ENCODE assay signal across 8 cellular contexts in the genomic region with DNA sequence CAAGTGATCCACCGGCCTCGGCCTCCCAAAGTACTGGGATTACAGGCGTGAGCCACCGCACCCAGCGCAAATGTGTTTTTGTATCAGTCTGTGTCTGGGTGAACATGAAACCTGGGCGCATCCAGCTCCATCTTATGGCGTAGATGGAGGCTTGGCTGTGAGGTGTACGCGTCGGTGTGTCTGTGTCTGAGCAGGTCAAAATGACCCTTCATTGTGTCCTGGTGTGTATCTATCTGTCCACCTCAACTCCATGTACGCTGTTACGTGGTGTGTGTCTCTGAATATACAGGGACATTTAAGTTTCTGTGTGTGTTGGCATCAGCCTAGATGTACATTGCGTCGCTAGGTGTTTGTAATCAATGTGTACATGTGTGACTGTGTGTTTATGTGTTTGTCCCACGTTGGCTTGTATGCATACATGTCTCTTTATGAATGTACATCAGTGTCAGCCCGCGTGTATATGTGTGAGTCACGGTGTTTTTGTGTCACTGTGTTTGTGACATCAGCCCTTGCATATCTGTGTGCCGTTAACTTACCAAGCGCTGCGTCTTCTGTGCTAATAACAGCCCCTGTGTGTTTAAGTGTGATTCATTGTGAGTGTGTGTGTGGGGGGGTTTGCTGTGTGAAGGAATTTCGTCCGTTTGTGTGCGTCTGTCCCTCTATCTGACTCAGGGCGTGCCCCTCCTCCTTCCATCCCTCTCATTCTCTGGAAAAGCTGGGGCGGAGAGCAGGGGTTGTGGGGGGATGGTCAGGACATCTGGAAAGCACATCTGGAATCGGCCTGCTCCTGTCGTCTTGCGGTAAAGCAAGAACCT. TPM values are rescaled to one million over a fixed set of nuclear protein-coding genes. Genes with fewer than 3 reads are reported as not detected.
DNase-seq lines count a peak whose midpoint lies in the region; ATAC-seq, FAIRE-seq and TF ChIP-seq lines count a peak whose summit lies in the region.

No MANE protein-coding gene starts in this region.

- peak; percentile 60 for ATAC-seq in K562

- POLR2A ChIA-PET in K562 (lab: Yijun Ruan, JAX), result interaction anchor here (0.6 to 1.7 kb wide), 4 partner anchors 19 to 634 kb away, joined by 3 to 6 read pairs (median 5); partner anchors contain the start of gene HNRNPUL1

- CTCF ChIA-PET in K562 (lab: Yijun Ruan, JAX; ENCODE audit: low intra/inter-chr PET ratio), result no interaction called here

- FAIRE-seq in K562 (lab: Jason Lieb, UNC), result peak; percentile 93

- no peaks in the 10 kb centered on the region for H3K79me2 ChIP-seq in K562 (ENCODE audit: control insufficient read depth, insufficient read depth, low read length)

- H3K36me3 ChIP-seq in SJCRH30 (peaks cover 6% of the 10 kb centered on the region; the same call in 1 of the 2 replicates), K562 (ENCODE audit: control insufficient read depth, insufficient read depth, low read length) (no peaks in the 10 kb centered on the region)

- H3K9me1 ChIP-seq in K562 (ENCODE audit: control insufficient read depth, insufficient read depth, low read length), result no peaks in the 10 kb centered on the region

- no peak for TF ChIP-seq POLR2A in K562 (conservative IDR thresholded peaks at IDR 0.05)

- peak overlapping the region; percentile 92 for H2AFZ ChIP-seq in K562 (ENCODE audit: low read depth, low read length)

- H3K9ac ChIP-seq in K562 (ENCODE audit: insufficient read depth in 1 of 2, low read depth in 2 of 2, low read length in 2 of 2), result peak overlapping the region; percentile 71 to 89

- H3K4me3 ChIP-seq in SJCRH30, result peak overlapping the region; percentile 57
- peak overlapping the region; percentile 40 for H3K4me3 ChIP-seq in K562

- in situ Hi-C loops in K562 (cut with MboI), result no loop called here

- H3K9me3 ChIP-seq in SJCRH30 (replicated peaks), result no peaks in the 10 kb centered on the region
- H3K9me3 ChIP-seq in K562 (replicated peaks; ENCODE audit: control insufficient read depth, insufficient read depth, low read depth, low read length), result no peaks in the 10 kb centered on the region

- H3K27ac ChIP-seq in SJCRH30, result peak overlapping the region; percentile 83
- H3K27ac ChIP-seq in K562 (ENCODE audit: extremely low read depth, low read depth, low read length), result peak overlapping the region; percentile 88

- H3K4me1 ChIP-seq in SJCRH30 (peaks cover 42% of the 10 kb centered on the region), K562 (replicated peaks in 1 of 2; ENCODE audit: control insufficient read depth in 2 of 2, insufficient read depth in 2 of 2, low read length in 2 of 2) (peaks cover 30 to 34% of the 10 kb centered on the region in 2 experiments)

- no peak for TF ChIP-seq RAD21 in K562 (CRISPR knock-in tag; conservative IDR thresholded peaks at IDR 0.05 in 1 of 2, IDR thresholded peaks at IDR 0.05 in 1 of 2)

- no peak for TF ChIP-seq CTCF in K562 (IDR thresholded peaks at IDR 0.05 in 2 of 3, conservative IDR thresholded peaks at IDR 0.05 in 1 of 3; ENCODE audit: insufficient read depth in 2 of 3, low read depth in 1 of 3, low read length in 3 of 3)

- H3K4me2 ChIP-seq in K562 (ENCODE audit: insufficient read depth, low read length), result peak overlapping the region; percentile 92

- peak; percentile 32; the same call in 1 of the 2 replicates for TF ChIP-seq EP300 in K562 (IDR thresholded peaks at IDR 0.05; ENCODE audit: low read length)

- H3K27me3 ChIP-seq in SJCRH30, result no peaks in the 10 kb centered on the region
- peaks cover 0 to 7% of the 10 kb centered on the region in 2 experiments; a peak in 3 of 5 replicates for H3K27me3 ChIP-seq in K562 (ENCODE audit: control insufficient read depth in 2 of 2, insufficient read depth in 2 of 2, low read length in 2 of 2)

- DNase-seq in COLO829 (ENCODE audit: low spot score) (peak; percentile 78), SJCRH30 (no peak), K562 (ENCODE audit: extremely low read depth in 1 of 4, low spot score in 3 of 4) (peak in 3 of 4 experiments; percentile 74 to 86 (median 83)), iPS-NIHi7 (ENCODE audit: extremely low spot score) (peak; percentile 66), ecto neural progenitor cell (ENCODE audit: low spot score) (no peak), NCI-H524 treated with DMSO at 0.1 percent for 48 hours (lab: John Stamatoyannopoulos, UW) (no peak), NCI-H2196 (lab: John Stamatoyannopoulos, UW; ENCODE audit: unreplicated experiment) (no peak)
- DNase-seq in stimulated activated CD4-positive, alpha-beta T cell treated with anti-CD3 and anti-CD28 coated beads, Interleukin-12 subunit alpha, Interleukin-12 subunit beta, amount 100 ng/mL, for 48 hours (ENCODE audit: low read depth in 2 of 3, low spot score in 1 of 3), result peak; percentile 26 to 45 (median 40)

- BruUV-seq in K562 (replicated peaks; lab: Mats Ljungman, UMichigan), result no TSS peak

- intact Hi-C loops in K562 (cut with micrococcal nuclease), result loop anchor here (5.0 kb wide), 1 partner anchor 37 kb away; the partner anchor contains the start of gene HNRNPUL1

- H4K20me1 ChIP-seq in K562 (replicated peaks; ENCODE audit: control insufficient read depth, insufficient read depth, low read length), result no peaks in the 10 kb centered on the region

- 41% methylated on average over 26 of the region's 29 CpGs for WGBS in K562 (ENCODE audit: insufficient coverage, low coverage, missing lambda C conversion rate)

RNA-seq across cellular contexts. Expression of gene AXL, which starts 6.4 kb away (rescaled TPM):
- total RNA-seq in SJCRH30 (2014; rRNA removed; shearing (Covaris generic)), result 24.1 and 25.1 TPM in 2 replicates
- 5.6 and 26.9 TPM in 2 replicates for total RNA-seq in K562 (2011; cell fraction: chromatin; rRNA removed; ENCODE audit: low replicate concordance)
- total RNA-seq in K562 (2011; cell fraction: nucleolus; rRNA removed), result 15.1 and 31.7 TPM in 2 replicates
- 14.5 and 18.9 TPM in 2 replicates for total RNA-seq in K562 (2011; cell fraction: nucleoplasm; rRNA removed)
- total RNA-seq in K562 (2014; rRNA removed) (1.6 and 2.6 TPM in 2 replicates), K562 (2014; rRNA removed; fragmentation: Illumina TruSeq; extraction: Trizol) (1.2 and 1.4 TPM in 2 replicates), K562 (2015; rRNA removed; fragmentation: Illumina TruSeq; extraction: Trizol) (0.79 and 0.80 TPM in 2 replicates), K562 (2021) (3.0 and 3.4 TPM in 2 replicates)
- polyA plus RNA-seq in K562 (2011; rRNA removed) (6.0 and 6.6 TPM in 2 replicates), K562 (2014; fragmentation: Illumina TruSeq; extraction: Trizol) (1.6 and 2.0 TPM in 2 replicates), K562 (2014; fragmentation: Nextera tagmentation; extraction: Ambion mirVana) (1 to 10 TPM; 1.9 to 2.0 TPM), K562 (2014; rRNA removed) (1.1 and 1.2 TPM in 2 replicates)
- polyA plus RNA-seq in K562 (2011; cell fraction: cytosol; rRNA removed), result 5.2 and 17.6 TPM in 2 replicates
- 3.2 and 12.0 TPM in 2 replicates for polyA plus RNA-seq in K562 (2011; cell fraction: nucleus; rRNA removed)
- polyA plus RNA-seq in K562 (2012), result 1.4 and 3.0 TPM in 2 replicates
- polyA minus RNA-seq in K562 (2011; rRNA and poly(A)+ RNA removed), result 20.1 and 36.0 TPM in 2 replicates
- polyA minus RNA-seq in K562 (2011; cell fraction: cytosol; rRNA and poly(A)+ RNA removed), result 21.2 and 32.5 TPM in 2 replicates
- polyA minus RNA-seq in K562 (2011; cell fraction: nucleus; rRNA and poly(A)+ RNA removed), result 4.9 and 8.2 TPM in 2 replicates

RNA-seq across cellular contexts. Expression of gene CYP2S1, which starts 32.4 kb away (rescaled TPM):
- not detected in 2 replicates for total RNA-seq in SJCRH30 (2014; rRNA removed; shearing (Covaris generic))
- total RNA-seq in K562 (2011; cell fraction: chromatin; rRNA removed; ENCODE audit: low replicate concordance), result 0.90 and 1.3 TPM in 2 replicates
- 2.0 TPM in 2 replicates for total RNA-seq in K562 (2011; cell fraction: nucleolus; rRNA removed)
- 1.0 and 1.5 TPM in 2 replicates for total RNA-seq in K562 (2011; cell fraction: nucleoplasm; rRNA removed)
- total RNA-seq in K562 (2014; rRNA removed), result 0.41 and 2.7 TPM in 2 replicates
- total RNA-seq in K562 (2014; rRNA removed; fragmentation: Illumina TruSeq; extraction: Trizol), result 0.13 and 0.18 TPM in 2 replicates
- total RNA-seq in K562 (2015; rRNA removed; fragmentation: Illumina TruSeq; extraction: Trizol), result 0.07 and 0.15 TPM in 2 replicates
- total RNA-seq in K562 (2021), result 1.9 and 2.6 TPM in 2 replicates
- 0.46 and 0.60 TPM in 2 replicates for polyA plus RNA-seq in K562 (2011; rRNA removed)
- polyA plus RNA-seq in K562 (2011; cell fraction: cytosol; rRNA removed), result 0.37 and 0.95 TPM in 2 replicates
- polyA plus RNA-seq in K562 (2011; cell fraction: nucleus; rRNA removed), result 0.97 and 4.3 TPM in 2 replicates
- polyA plus RNA-seq in K562 (2012), result 1.1 and 2.8 TPM in 2 replicates
- 0.71 and 0.79 TPM in 2 replicates for polyA plus RNA-seq in K562 (2014; fragmentation: Illumina TruSeq; extraction: Trizol)
- under 1 TPM; 0.13 to 0.20 TPM for polyA plus RNA-seq in K562 (2014; fragmentation: Nextera tagmentation; extraction: Ambion mirVana)
- 0.48 and 0.77 TPM in 2 replicates for polyA plus RNA-seq in K562 (2014; rRNA removed)
- 0.33 and 0.42 TPM in 2 replicates for polyA minus RNA-seq in K562 (2011; rRNA and poly(A)+ RNA removed)
- polyA minus RNA-seq in K562 (2011; cell fraction: cytosol; rRNA and poly(A)+ RNA removed), result 0.76 and 1.5 TPM in 2 replicates
- polyA minus RNA-seq in K562 (2011; cell fraction: nucleus; rRNA and poly(A)+ RNA removed), result 0.22 and 0.27 TPM in 2 replicates

RNA-seq across cellular contexts. Expression of gene HNRNPUL1, which starts 38.7 kb away (rescaled TPM):
- total RNA-seq in SJCRH30 (2014; rRNA removed; shearing (Covaris generic)), result 260 and 274 TPM in 2 replicates
- total RNA-seq in K562 (2011; cell fraction: chromatin; rRNA removed; ENCODE audit: low replicate concordance), result 232 and 237 TPM in 2 replicates
- total RNA-seq in K562 (2011; cell fraction: nucleolus; rRNA removed), result 95.1 and 105 TPM in 2 replicates
- total RNA-seq in K562 (2011; cell fraction: nucleoplasm; rRNA removed), result 117 and 149 TPM in 2 replicates
- total RNA-seq in K562 (2014; rRNA removed) (85.0 and 99.3 TPM in 2 replicates), K562 (2014; rRNA removed; fragmentation: Illumina TruSeq; extraction: Trizol) (69.9 and 78.2 TPM in 2 replicates), K562 (2015; rRNA removed; fragmentation: Illumina TruSeq; extraction: Trizol) (85.9 and 88.7 TPM in 2 replicates), K562 (2021) (196 and 211 TPM in 2 replicates)
- polyA plus RNA-seq in K562 (2011; rRNA removed) (39.2 and 59.3 TPM in 2 replicates), K562 (2014; fragmentation: Illumina TruSeq; extraction: Trizol) (138 and 160 TPM in 2 replicates), K562 (2014; fragmentation: Nextera tagmentation; extraction: Ambion mirVana) (1 to 10 TPM; 7.3 to 9.4 TPM), K562 (2014; rRNA removed) (93.8 and 107 TPM in 2 replicates)
- 36.1 and 60.0 TPM in 2 replicates for polyA plus RNA-seq in K562 (2011; cell fraction: cytosol; rRNA removed)
- polyA plus RNA-seq in K562 (2011; cell fraction: nucleus; rRNA removed), result 43.7 and 55.9 TPM in 2 replicates
- 121 and 132 TPM in 2 replicates for polyA plus RNA-seq in K562 (2012)
- polyA minus RNA-seq in K562 (2011; rRNA and poly(A)+ RNA removed), result 53.3 and 64.4 TPM in 2 replicates
- polyA minus RNA-seq in K562 (2011; cell fraction: cytosol; rRNA and poly(A)+ RNA removed), result 50.4 and 56.1 TPM in 2 replicates
- polyA minus RNA-seq in K562 (2011; cell fraction: nucleus; rRNA and poly(A)+ RNA removed), result 40.3 and 68.6 TPM in 2 replicates

Comparison
In these comparisons a context has a peak if more than half of its experiments do, and no peak if none do; other contexts are left out.
1. DNase-seq: peak in COLO829 (single experiment), K562 (3 of 4), iPS-NIHi7 (single experiment) and stimulated activated CD4-positive, alpha-beta T cell treated with anti-CD3 and anti-CD28 coated beads, Interleukin-12 subunit alpha, Interleukin-12 subunit beta, amount 100 ng/mL, for 48 hours (3 of 3); none in SJCRH30 (0 of 2), ecto neural progenitor cell (single experiment), NCI-H524 treated with DMSO at 0.1 percent for 48 hours (single experiment) and NCI-H2196 (single experiment).